ENCODE assay signal across 1 cellular context in genomic region chr3:38327335-38328009, GRCh38.
TF ChIP-seq lines count a peak whose summit lies in the region.

No MANE protein-coding gene starts in this region.

TF ChIP-seq in K562, 482 proteins besides CTCF, POLR2A, EP300 and RAD21 (continued from another document and continues in another):
- TF ChIP-seq RBM34 (IDR thresholded peaks at IDR 0.05; ENCODE audit: borderline replicate concordance, insufficient read depth, low read length) (no peak), THRAP3 (IDR thresholded peaks at IDR 0.05; ENCODE audit: borderline replicate concordance) (no peak), EHMT2 (IDR thresholded peaks at IDR 0.05) (peak; percentile 86), ZNF253 (CRISPR knock-in tag; conservative IDR thresholded peaks at IDR 0.05) (no peak), ZNF263 (CRISPR knock-in tag; IDR thresholded peaks at IDR 0.05; ENCODE audit: borderline replicate concordance) (no peak), XRCC5 (IDR thresholded peaks at IDR 0.05; ENCODE audit: low read depth, low read length) (no peak), MBD2 (IDR thresholded peaks at IDR 0.05; ENCODE audit: borderline replicate concordance, low read depth) (no peak), ZNF511 (CRISPR knock-in tag; IDR thresholded peaks at IDR 0.05) (no peak), SRSF9 (IDR thresholded peaks at IDR 0.05; ENCODE audit: borderline replicate concordance, low read depth, low read length) (no peak), SMAD3 (CRISPR knock-in tag; conservative IDR thresholded peaks at IDR 0.05) (no peak), WHSC1 (IDR thresholded peaks at IDR 0.05; ENCODE audit: low read length) (no peak), ELF4 (CRISPR knock-in tag; IDR thresholded peaks at IDR 0.05) (no peak), BRD9 (IDR thresholded peaks at IDR 0.05; ENCODE audit: low read depth, partially characterized antibody) (no peak), MCM3 (IDR thresholded peaks at IDR 0.05) (no peak), SMAD1 (IDR thresholded peaks at IDR 0.05; ENCODE audit: low read depth, low read length, partially characterized antibody) (no peak), ZNF551 (CRISPR knock-in tag; IDR thresholded peaks at IDR 0.05) (no peak), KLF13 (tag; IDR thresholded peaks at IDR 0.05; ENCODE audit: borderline replicate concordance, low read depth) (no peak), PHF20 (IDR thresholded peaks at IDR 0.05; ENCODE audit: partially characterized antibody) (no peak), POLR3G (IDR thresholded peaks at IDR 0.05; ENCODE audit: extremely low read depth, insufficient read length, insufficient replicate concordance) (no peak), SMARCA4 (IDR thresholded peaks at IDR 0.05) (peak; percentile 84), JUN (IDR thresholded peaks at IDR 0.05; ENCODE audit: borderline replicate concordance, low read depth, low read length) (peak; percentile 98), JUN (CRISPR knock-in tag; IDR thresholded peaks at IDR 0.05; ENCODE audit: borderline replicate concordance) (no peak), ZNF212 (CRISPR knock-in tag; IDR thresholded peaks at IDR 0.05) (no peak), TCF15 (CRISPR knock-in tag; IDR thresholded peaks at IDR 0.05) (no peak), MYBL2 (IDR thresholded peaks at IDR 0.05; ENCODE audit: low read depth) (no peak), MYBL2 (CRISPR knock-in tag; IDR thresholded peaks at IDR 0.05; ENCODE audit: borderline replicate concordance) (no peak), ESRRA (IDR thresholded peaks at IDR 0.05; ENCODE audit: borderline replicate concordance, low read depth) (no peak), ZNF133 (CRISPR knock-in tag; IDR thresholded peaks at IDR 0.05) (no peak), ZZZ3 (IDR thresholded peaks at IDR 0.05) (no peak), XRCC3 (IDR thresholded peaks at IDR 0.05) (no peak), JUNB (CRISPR knock-in tag; conservative IDR thresholded peaks at IDR 0.05) (peak; percentile 60; the same call in 1 of the 2 replicates), MIER1 (IDR thresholded peaks at IDR 0.05; ENCODE audit: low read depth) (no peak), KDM1A (IDR thresholded peaks at IDR 0.05) (no peak), XRCC4 (IDR thresholded peaks at IDR 0.05; ENCODE audit: extremely low read depth, insufficient read depth, insufficient read length) (no peak), ZNF384 (IDR thresholded peaks at IDR 0.05; ENCODE audit: low read depth, low read length) (no peak), ZBTB11 (CRISPR knock-in tag; IDR thresholded peaks at IDR 0.05) (no peak), SRSF1 (IDR thresholded peaks at IDR 0.05; ENCODE audit: low read depth, low read length) (no peak), GATAD2B (IDR thresholded peaks at IDR 0.05; ENCODE audit: borderline replicate concordance) (no peak), SLC30A9 (CRISPR knock-in tag; IDR thresholded peaks at IDR 0.05) (no peak), MTA1 (IDR thresholded peaks at IDR 0.05; ENCODE audit: borderline replicate concordance) (peak; percentile 68; the same call in 1 of the 2 replicates), SMAD2 (IDR thresholded peaks at IDR 0.05; ENCODE audit: low read depth, low read length) (no peak), SRF (CRISPR knock-in tag; IDR thresholded peaks at IDR 0.05) (no peak), HSF4 (CRISPR knock-in tag; IDR thresholded peaks at IDR 0.05; ENCODE audit: borderline replicate concordance) (no peak), MYC (IDR thresholded peaks at IDR 0.05; ENCODE audit: low read depth, low read length) (no peak), MYC (CRISPR knock-in tag; IDR thresholded peaks at IDR 0.05; ENCODE audit: borderline replicate concordance, low read depth) (no peak), SIX5 (IDR thresholded peaks at IDR 0.05; ENCODE audit: borderline replicate concordance in 1 of 2, insufficient read depth in 1 of 2, low read depth in 1 of 2, low read length in 2 of 2) (no peak), ZFP1 (CRISPR knock-in tag; IDR thresholded peaks at IDR 0.05) (no peak), HNRNPUL1 (IDR thresholded peaks at IDR 0.05; ENCODE audit: low read length) (no peak), BCL6 (CRISPR knock-in tag; IDR thresholded peaks at IDR 0.05) (no peak), FOXK2 (conservative IDR thresholded peaks at IDR 0.05 in 1 of 2, IDR thresholded peaks at IDR 0.05 in 1 of 2; ENCODE audit: low read depth in 2 of 2) (no peak)
- TF ChIP-seq, protein P1, sequence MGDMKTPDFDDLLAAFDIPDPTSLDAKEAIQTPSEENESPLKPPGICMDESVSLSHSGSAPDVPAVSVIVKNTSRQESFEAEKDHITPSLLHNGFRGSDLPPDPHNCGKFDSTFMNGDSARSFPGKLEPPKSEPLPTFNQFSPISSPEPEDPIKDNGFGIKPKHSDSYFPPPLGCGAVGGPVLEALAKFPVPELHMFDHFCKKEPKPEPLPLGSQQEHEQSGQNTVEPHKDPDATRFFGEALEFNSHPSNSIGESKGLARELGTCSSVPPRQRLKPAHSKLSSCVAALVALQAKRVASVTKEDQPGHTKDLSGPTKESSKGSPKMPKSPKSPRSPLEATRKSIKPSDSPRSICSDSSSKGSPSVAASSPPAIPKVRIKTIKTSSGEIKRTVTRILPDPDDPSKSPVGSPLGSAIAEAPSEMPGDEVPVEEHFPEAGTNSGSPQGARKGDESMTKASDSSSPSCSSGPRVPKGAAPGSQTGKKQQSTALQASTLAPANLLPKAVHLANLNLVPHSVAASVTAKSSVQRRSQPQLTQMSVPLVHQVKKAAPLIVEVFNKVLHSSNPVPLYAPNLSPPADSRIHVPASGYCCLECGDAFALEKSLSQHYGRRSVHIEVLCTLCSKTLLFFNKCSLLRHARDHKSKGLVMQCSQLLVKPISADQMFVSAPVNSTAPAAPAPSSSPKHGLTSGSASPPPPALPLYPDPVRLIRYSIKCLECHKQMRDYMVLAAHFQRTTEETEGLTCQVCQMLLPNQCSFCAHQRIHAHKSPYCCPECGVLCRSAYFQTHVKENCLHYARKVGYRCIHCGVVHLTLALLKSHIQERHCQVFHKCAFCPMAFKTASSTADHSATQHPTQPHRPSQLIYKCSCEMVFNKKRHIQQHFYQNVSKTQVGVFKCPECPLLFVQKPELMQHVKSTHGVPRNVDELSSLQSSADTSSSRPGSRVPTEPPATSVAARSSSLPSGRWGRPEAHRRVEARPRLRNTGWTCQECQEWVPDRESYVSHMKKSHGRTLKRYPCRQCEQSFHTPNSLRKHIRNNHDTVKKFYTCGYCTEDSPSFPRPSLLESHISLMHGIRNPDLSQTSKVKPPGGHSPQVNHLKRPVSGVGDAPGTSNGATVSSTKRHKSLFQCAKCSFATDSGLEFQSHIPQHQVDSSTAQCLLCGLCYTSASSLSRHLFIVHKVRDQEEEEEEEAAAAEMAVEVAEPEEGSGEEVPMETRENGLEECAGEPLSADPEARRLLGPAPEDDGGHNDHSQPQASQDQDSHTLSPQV (IDR thresholded peaks at IDR 0.05) = 0 out of 2 replicates have a peak, but pooled peaks have one; percentile 4
- TF ChIP-seq, protein P2, sequence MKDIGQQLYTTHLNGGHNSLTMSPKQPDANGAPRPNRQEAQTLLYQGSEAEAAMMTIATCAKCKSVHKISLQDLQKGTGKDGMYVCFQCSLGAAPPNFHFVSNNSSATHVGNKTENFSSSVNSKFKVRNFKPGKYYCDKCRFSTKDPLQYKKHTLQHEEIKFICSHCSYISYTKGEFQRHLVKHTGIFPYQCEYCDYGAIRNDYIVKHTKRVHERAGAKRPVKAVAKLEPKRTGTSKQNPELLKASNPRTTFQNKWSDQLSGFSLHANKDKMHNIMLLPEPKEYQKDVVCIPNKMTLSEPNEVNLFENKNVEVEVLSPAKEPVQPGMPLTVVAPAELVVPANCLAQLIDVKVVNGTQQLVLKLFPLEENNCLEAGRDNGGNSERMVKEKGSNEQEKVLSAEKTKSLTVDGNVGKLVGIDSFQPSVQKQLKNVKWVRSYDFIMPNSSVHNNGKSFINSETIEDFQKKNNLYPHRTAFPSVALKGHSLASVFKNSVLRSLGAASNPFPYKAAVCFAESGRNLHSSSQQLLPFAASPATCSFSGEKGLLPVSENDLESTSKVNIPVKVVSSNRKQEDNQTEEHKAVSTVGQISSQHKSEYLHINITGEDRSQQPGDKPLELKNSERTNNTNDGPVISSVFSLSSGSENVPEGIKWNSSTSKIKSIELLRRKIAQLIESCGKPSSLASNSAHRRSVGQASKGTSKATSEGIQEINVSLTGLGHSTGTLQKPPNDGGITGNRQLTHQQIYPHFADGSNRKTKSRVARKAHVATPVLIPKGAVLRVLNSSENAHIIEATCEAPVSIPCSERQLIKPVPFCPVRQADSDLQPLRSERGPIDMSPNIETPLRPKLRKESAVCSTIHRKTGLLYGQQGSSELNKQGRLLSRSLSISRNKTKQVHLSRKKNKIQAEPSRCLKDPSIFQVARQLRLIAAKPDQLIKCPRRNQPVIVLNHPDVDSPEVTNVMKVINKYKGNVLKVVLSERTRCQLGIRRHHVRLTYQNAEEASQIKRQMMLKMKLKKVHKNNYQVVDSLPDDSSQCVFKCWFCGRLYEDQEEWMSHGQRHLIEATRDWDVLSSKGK (CRISPR knock-in tag; IDR thresholded peaks at IDR 0.05) = no peak
- TF ChIP-seq, protein P3, sequence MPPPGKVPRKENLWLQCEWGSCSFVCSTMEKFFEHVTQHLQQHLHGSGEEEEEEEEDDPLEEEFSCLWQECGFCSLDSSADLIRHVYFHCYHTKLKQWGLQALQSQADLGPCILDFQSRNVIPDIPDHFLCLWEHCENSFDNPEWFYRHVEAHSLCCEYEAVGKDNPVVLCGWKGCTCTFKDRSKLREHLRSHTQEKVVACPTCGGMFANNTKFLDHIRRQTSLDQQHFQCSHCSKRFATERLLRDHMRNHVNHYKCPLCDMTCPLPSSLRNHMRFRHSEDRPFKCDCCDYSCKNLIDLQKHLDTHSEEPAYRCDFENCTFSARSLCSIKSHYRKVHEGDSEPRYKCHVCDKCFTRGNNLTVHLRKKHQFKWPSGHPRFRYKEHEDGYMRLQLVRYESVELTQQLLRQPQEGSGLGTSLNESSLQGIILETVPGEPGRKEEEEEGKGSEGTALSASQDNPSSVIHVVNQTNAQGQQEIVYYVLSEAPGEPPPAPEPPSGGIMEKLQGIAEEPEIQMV (tag; conservative IDR thresholded peaks at IDR 0.05; ENCODE audit: low read depth) = no peak
- TF ChIP-seq, protein P4, sequence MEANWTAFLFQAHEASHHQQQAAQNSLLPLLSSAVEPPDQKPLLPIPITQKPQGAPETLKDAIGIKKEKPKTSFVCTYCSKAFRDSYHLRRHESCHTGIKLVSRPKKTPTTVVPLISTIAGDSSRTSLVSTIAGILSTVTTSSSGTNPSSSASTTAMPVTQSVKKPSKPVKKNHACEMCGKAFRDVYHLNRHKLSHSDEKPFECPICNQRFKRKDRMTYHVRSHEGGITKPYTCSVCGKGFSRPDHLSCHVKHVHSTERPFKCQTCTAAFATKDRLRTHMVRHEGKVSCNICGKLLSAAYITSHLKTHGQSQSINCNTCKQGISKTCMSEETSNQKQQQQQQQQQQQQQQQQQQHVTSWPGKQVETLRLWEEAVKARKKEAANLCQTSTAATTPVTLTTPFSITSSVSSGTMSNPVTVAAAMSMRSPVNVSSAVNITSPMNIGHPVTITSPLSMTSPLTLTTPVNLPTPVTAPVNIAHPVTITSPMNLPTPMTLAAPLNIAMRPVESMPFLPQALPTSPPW (CRISPR knock-in tag; IDR thresholded peaks at IDR 0.05) = peak; percentile 52; the same call in 1 of the 2 replicates
- TF ChIP-seq, protein P5, sequence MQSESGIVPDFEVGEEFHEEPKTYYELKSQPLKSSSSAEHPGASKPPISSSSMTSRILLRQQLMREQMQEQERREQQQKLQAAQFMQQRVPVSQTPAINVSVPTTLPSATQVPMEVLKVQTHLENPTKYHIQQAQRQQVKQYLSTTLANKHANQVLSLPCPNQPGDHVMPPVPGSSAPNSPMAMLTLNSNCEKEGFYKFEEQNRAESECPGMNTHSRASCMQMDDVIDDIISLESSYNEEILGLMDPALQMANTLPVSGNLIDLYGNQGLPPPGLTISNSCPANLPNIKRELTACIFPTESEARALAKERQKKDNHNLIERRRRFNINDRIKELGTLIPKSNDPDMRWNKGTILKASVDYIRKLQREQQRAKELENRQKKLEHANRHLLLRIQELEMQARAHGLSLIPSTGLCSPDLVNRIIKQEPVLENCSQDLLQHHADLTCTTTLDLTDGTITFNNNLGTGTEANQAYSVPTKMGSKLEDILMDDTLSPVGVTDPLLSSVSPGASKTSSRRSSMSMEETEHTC (IDR thresholded peaks at IDR 0.05) = peak; percentile 64; the same call in 1 of the 2 replicates
